8 cellular contexts compared by ENCODE assay signal in the genomic region with DNA sequence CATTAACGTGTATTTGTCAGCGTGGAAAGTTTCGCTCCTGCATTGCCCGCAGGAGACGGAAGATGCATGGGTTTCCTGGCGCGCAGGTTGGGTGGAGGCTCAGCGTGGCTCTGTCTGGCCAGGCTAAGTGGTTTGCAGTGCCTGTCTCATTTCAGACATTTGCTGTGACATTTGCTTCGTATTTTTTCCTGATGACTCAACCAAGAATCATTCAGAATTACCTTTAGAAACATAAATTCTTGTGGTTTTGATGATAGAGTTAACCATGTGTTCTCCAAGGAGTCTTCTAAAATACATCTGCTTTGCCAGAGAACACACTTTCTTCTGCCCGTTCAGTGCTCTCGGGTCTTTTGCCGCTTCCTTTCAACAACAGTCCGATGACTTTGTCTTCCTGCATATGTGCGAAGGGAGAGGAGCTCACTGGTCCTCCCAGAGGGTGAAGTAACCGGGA.
A peak's percentile ranks its signal among the peaks of the same experiment; 100 is the strongest.
DNase-seq lines count a peak whose midpoint lies in the region; ATAC-seq lines count a peak whose summit lies in the region.

No MANE protein-coding gene starts in this region.

- ATAC-seq in GM18870 (IDR thresholded peaks at IDR 0.05; ENCODE audit: unreplicated experiment) (no peak), GM18909 (IDR thresholded peaks at IDR 0.05; ENCODE audit: poor library complexity, unreplicated experiment) (no peak)

- DNase-seq in HS-5 (ENCODE audit: low read depth) (peak; percentile 85), NCI-H187 treated with DMSO at 0.1 percent for 48 hours (lab: John Stamatoyannopoulos, UW) (no peak), CD1c-positive myeloid dendritic cell (ENCODE audit: extremely low spot score) (no peak)
- DNase-seq in activated CD4-positive, CD25-positive, alpha-beta regulatory T cell treated with anti-CD3 and anti-CD28 coated beads, Interleukin-2, amount 50 U/mL, for 16 hours (ENCODE audit: low read depth, low spot score) = peak; percentile 44
- DNase-seq in central memory CD4-positive, alpha-beta T cell = peak; percentile 71
- DNase-seq in stimulated activated CD4-positive, alpha-beta T cell treated with anti-CD3 and anti-CD28 coated beads, Interleukin-2, amount 100 ng/mL, for 4 hours (ENCODE audit: low read depth) = peak; percentile 80

Comparison
In these comparisons a context has a peak if more than half of its experiments do, and no peak if none do; other contexts are left out.
1. DNase-seq: peak in HS-5 (single experiment), activated CD4-positive, CD25-positive, alpha-beta regulatory T cell treated with anti-CD3 and anti-CD28 coated beads, Interleukin-2, amount 50 U/mL, for 16 hours (single experiment), central memory CD4-positive, alpha-beta T cell (single experiment) and stimulated activated CD4-positive, alpha-beta T cell treated with anti-CD3 and anti-CD28 coated beads, Interleukin-2, amount 100 ng/mL, for 4 hours (single experiment); none in NCI-H187 treated with DMSO at 0.1 percent for 48 hours (single experiment) and CD1c-positive myeloid dendritic cell (single experiment).